9 cellular contexts compared by ENCODE assay signal in the genomic region with DNA sequence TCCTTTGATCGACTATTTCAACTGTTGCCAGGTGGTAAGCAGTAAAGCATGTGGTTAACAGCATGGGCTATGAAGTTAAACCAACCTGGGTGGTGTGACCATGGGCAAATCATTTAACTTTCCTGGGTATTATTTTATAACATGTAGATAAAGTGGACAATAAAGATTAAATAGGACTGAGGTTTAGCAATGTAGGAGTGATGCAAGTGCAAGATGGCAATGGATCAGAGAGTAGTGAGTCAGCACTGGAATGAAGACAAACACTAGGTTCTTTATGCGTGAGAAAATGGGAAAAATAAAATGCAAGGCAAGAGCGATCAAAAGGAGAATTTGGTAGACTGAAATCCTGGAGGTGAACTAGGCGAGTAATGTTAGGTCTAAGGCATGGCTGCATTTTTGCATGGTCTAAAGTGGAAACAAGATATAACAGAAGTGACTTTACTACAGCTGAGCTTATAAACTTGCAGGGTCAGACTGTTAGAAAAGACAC.
DNase-seq lines count a peak whose midpoint lies in the region; ATAC-seq, FAIRE-seq and TF ChIP-seq lines count a peak whose summit lies in the region.
"Had no signal": no experiment of that assay in that cellular context is flagged by ENCODE, and none has a peak within 500 bp of the region (broad histone marks: within the 10 kb centered on the region; RNA-seq: fewer than 3 reads in every experiment).

No MANE protein-coding gene starts in this region.

- H3K27ac ChIP-seq in sigmoid colon, result peak overlapping the region; percentile 43 to 78 (median 60)
- no peak overlapping the region for H3K27ac ChIP-seq in SJCRH30
- H3K27ac ChIP-seq in kidney (ENCODE audit: low read depth in 2 of 2, low read length in 2 of 2), result no peak overlapping the region

- H3K36me3 ChIP-seq in sigmoid colon, result no peaks in the 10 kb centered on the region
- H3K36me3 ChIP-seq in SJCRH30, result no peaks in the 10 kb centered on the region
- no peaks in the 10 kb centered on the region for H3K36me3 ChIP-seq in kidney (ENCODE audit: control insufficient read depth in 1 of 2, insufficient read depth in 2 of 2, low read length in 2 of 2)

- peak; percentile 87 for DNase-seq in EL
- DNase-seq in fibroblast of peridontal ligament (ENCODE audit: extremely low read depth), result peak; percentile 93
- DNase-seq in sigmoid colon, result no peak
- no peak for DNase-seq in SJCRH30
- DNase-seq in medulla oblongata (ENCODE audit: extremely low spot score), result no peak
- DNase-seq in kidney, result no peak
- DNase-seq: occipital lobe had no signal

- no peak for FAIRE-seq in kidney (lab: Jason Lieb, UNC)

- 19 to 63% methylated on average over 4 of the region's 4 CpGs for WGBS in sigmoid colon, 2 donors

- intact Hi-C loops in sigmoid colon (cut with DNase I), result loop anchor here (5.0 kb wide), 1 partner anchor 72 kb away; no protein-coding TSS in a partner anchor
- intact Hi-C loops in kidney (cut with DNase I), result no loop called here

- H3K4me3 ChIP-seq in sigmoid colon (no peak overlapping the region), SJCRH30 (no peak overlapping the region), kidney (ENCODE audit: low read length in 2 of 2) (no peak overlapping the region)

- TF ChIP-seq EP300 in sigmoid colon (IDR thresholded peaks at IDR 0.05), result no peak

- H3K9me3 ChIP-seq in sigmoid colon (no peaks in the 10 kb centered on the region), SJCRH30 (replicated peaks) (no peaks in the 10 kb centered on the region), kidney (ENCODE audit: control insufficient read depth in 1 of 2, low read length in 2 of 2) (no peaks in the 10 kb centered on the region)

- no peak overlapping the region for H3K9ac ChIP-seq in kidney (ENCODE audit: low read length in 2 of 2)

- H3K27me3 ChIP-seq in sigmoid colon (no peaks in the 10 kb centered on the region), SJCRH30 (no peaks in the 10 kb centered on the region)

- TF ChIP-seq CTCF in sigmoid colon (IDR thresholded peaks at IDR 0.05), result no peak
- TF ChIP-seq CTCF in kidney (IDR thresholded peaks at IDR 0.05; ENCODE audit: borderline replicate concordance, extremely low read depth, insufficient read depth), result no peak

- peaks cover 0 to 33% (median 26%) of the 10 kb centered on the region in 4 donors for H3K4me1 ChIP-seq in sigmoid colon
- peaks cover 15% of the 10 kb centered on the region for H3K4me1 ChIP-seq in SJCRH30
- no peaks in the 10 kb centered on the region for H3K4me1 ChIP-seq in kidney (ENCODE audit: control insufficient read depth in 1 of 2, insufficient read depth in 1 of 2, low read depth in 1 of 2, low read length in 2 of 2)

- peak; percentile 56 for ATAC-seq in SK-N-SH treated with all-trans-retinoic acid at 6 μM for 48 hours
- ATAC-seq in HG02610 (IDR thresholded peaks at IDR 0.05; ENCODE audit: unreplicated experiment), result no peak

- no peak for TF ChIP-seq POLR2A in sigmoid colon (IDR thresholded peaks at IDR 0.05)

TF ChIP-seq in SK-N-SH treated with all-trans-retinoic acid at 6 μM for 48 hours, 23 proteins besides CTCF, POLR2A, EP300 and RAD21:
- TF ChIP-seq, protein P1, sequence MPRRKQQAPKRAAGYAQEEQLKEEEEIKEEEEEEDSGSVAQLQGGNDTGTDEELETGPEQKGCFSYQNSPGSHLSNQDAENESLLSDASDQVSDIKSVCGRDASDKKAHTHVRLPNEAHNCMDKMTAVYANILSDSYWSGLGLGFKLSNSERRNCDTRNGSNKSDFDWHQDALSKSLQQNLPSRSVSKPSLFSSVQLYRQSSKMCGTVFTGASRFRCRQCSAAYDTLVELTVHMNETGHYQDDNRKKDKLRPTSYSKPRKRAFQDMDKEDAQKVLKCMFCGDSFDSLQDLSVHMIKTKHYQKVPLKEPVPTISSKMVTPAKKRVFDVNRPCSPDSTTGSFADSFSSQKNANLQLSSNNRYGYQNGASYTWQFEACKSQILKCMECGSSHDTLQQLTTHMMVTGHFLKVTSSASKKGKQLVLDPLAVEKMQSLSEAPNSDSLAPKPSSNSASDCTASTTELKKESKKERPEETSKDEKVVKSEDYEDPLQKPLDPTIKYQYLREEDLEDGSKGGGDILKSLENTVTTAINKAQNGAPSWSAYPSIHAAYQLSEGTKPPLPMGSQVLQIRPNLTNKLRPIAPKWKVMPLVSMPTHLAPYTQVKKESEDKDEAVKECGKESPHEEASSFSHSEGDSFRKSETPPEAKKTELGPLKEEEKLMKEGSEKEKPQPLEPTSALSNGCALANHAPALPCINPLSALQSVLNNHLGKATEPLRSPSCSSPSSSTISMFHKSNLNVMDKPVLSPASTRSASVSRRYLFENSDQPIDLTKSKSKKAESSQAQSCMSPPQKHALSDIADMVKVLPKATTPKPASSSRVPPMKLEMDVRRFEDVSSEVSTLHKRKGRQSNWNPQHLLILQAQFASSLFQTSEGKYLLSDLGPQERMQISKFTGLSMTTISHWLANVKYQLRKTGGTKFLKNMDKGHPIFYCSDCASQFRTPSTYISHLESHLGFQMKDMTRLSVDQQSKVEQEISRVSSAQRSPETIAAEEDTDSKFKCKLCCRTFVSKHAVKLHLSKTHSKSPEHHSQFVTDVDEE (CRISPR knock-in tag; IDR thresholded peaks at IDR 0.05), result no peak
- TF ChIP-seq ZFP3 (CRISPR knock-in tag; IDR thresholded peaks at IDR 0.05) (peak; percentile 50; the same call in 1 of the 2 replicates), ZNF70 (CRISPR knock-in tag; IDR thresholded peaks at IDR 0.05) (no peak), ARNTL (CRISPR knock-in tag; IDR thresholded peaks at IDR 0.05; ENCODE audit: borderline replicate concordance, low read depth) (no peak), TCF4 (CRISPR knock-in tag; IDR thresholded peaks at IDR 0.05; ENCODE audit: borderline replicate concordance) (no peak), ISL1 (CRISPR knock-in tag; IDR thresholded peaks at IDR 0.05) (peak; percentile 54), SNAI2 (CRISPR knock-in tag; IDR thresholded peaks at IDR 0.05) (no peak)
- TF ChIP-seq, protein P2, sequence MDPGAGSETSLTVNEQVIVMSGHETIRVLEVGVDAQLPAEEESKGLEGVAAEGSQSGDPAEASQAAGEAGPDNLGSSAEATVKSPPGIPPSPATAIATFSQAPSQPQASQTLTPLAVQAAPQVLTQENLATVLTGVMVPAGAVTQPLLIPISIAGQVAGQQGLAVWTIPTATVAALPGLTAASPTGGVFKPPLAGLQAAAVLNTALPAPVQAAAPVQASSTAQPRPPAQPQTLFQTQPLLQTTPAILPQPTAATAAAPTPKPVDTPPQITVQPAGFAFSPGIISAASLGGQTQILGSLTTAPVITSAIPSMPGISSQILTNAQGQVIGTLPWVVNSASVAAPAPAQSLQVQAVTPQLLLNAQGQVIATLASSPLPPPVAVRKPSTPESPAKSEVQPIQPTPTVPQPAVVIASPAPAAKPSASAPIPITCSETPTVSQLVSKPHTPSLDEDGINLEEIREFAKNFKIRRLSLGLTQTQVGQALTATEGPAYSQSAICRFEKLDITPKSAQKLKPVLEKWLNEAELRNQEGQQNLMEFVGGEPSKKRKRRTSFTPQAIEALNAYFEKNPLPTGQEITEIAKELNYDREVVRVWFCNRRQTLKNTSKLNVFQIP (CRISPR knock-in tag; IDR thresholded peaks at IDR 0.05; ENCODE audit: borderline replicate concordance, low read depth), result no peak

Comparison
In these comparisons a context has a peak if more than half of its experiments do, and no peak if none do; other contexts are left out.
1. DNase-seq: peak in EL (single experiment) and fibroblast of peridontal ligament (single experiment); none in sigmoid colon (single experiment), SJCRH30 (0 of 2), medulla oblongata (single experiment) and kidney (single experiment).
2. H3K27ac ChIP-seq: peak in sigmoid colon (4 of 4); none in SJCRH30 (single experiment) and kidney (0 of 2).